Comparison of ENCODE assay signal across 8 cellular contexts in genomic region chr4:8468746-8469535, GRCh38.
DNase-seq lines count a peak whose midpoint lies in the region; ATAC-seq and TF ChIP-seq lines count a peak whose summit lies in the region.

No MANE protein-coding gene starts in this region.

- no peak overlapping the region for H3K4me3 ChIP-seq in astrocyte of the spinal cord (ENCODE audit: low read depth, low read length)

- TF ChIP-seq RAD21 in Ishikawa (IDR thresholded peaks at IDR 0.05; ENCODE audit: low read depth), result peak; percentile 90

- DNase-seq in COLO668 (lab: John Stamatoyannopoulos, UW; ENCODE audit: unreplicated experiment) (peak; percentile 49), T-helper 1 cell (peak in 3 of 5 donors; percentile 23 to 39 (median 31)), astrocyte of the spinal cord (ENCODE audit: low read depth, low spot score) (peak; percentile 66), iPS DF 4.7 (ENCODE audit: extremely low read depth, low spot score) (peak; percentile 30)
- DNase-seq in stimulated activated CD4-positive, alpha-beta T cell treated with anti-CD3 and anti-CD28 coated beads, Interleukin-12 subunit alpha, Interleukin-12 subunit beta, amount 100 ng/mL, for 4 hours, result peak; percentile 51

- peak; percentile 62 for ATAC-seq in GM19467 (IDR thresholded peaks at IDR 0.05; ENCODE audit: unreplicated experiment)
- no peak for ATAC-seq in HG03045 (IDR thresholded peaks at IDR 0.05; ENCODE audit: unreplicated experiment)

- peak; percentile 99 for TF ChIP-seq CTCF in astrocyte of the spinal cord (IDR thresholded peaks at IDR 0.05; ENCODE audit: low read depth, low read length)

- TF ChIP-seq EP300 in Ishikawa (IDR thresholded peaks at IDR 0.05; ENCODE audit: borderline replicate concordance), result no peak

- in situ Hi-C loops in astrocyte of the spinal cord (cut with HindIII; ENCODE audit: low sequenced_read_pairs), result no loop called here

TF ChIP-seq in Ishikawa, 13 proteins besides CTCF, POLR2A, EP300 and RAD21:
- no peak for TF ChIP-seq USF1 (IDR thresholded peaks at IDR 0.05)
- TF ChIP-seq TEAD4 (IDR thresholded peaks at IDR 0.05), result no peak
- no peak for TF ChIP-seq YY1 (IDR thresholded peaks at IDR 0.05; ENCODE audit: low read depth)
- TF ChIP-seq ZBTB7A (IDR thresholded peaks at IDR 0.05; ENCODE audit: low read depth), result no peak
- no peak for TF ChIP-seq TCF12 (IDR thresholded peaks at IDR 0.05; ENCODE audit: low read depth)
- no peak for TF ChIP-seq NFIC (IDR thresholded peaks at IDR 0.05)
- no peak for TF ChIP-seq FOXM1 (IDR thresholded peaks at IDR 0.05; ENCODE audit: borderline replicate concordance, low read depth)
- no peak for TF ChIP-seq CREB1 (IDR thresholded peaks at IDR 0.05; ENCODE audit: low read depth)
- TF ChIP-seq EGR1 (IDR thresholded peaks at IDR 0.05), result no peak
- TF ChIP-seq MAX (IDR thresholded peaks at IDR 0.05), result no peak
- no peak for TF ChIP-seq TAF1 (IDR thresholded peaks at IDR 0.05; ENCODE audit: low read depth)
- TF ChIP-seq REST (IDR thresholded peaks at IDR 0.05; ENCODE audit: low read depth), result no peak
- no peak for TF ChIP-seq CEBPB (IDR thresholded peaks at IDR 0.05)
